10 cellular contexts compared by ENCODE assay signal in genomic region chr11:44740967-44741366, GRCh38.
"Had no signal": no experiment of that assay in that cellular context is flagged by ENCODE, and none has a peak within 500 bp of the region (broad histone marks: within the 10 kb centered on the region; RNA-seq: fewer than 3 reads in every experiment).

No MANE protein-coding gene starts in this region.

- H3K9me3 Mint-ChIP-seq: activated CD8-positive, alpha-beta T cell treated with anti-CD3 and anti-CD28 coated beads for 36 hours; activated naive CD8-positive, alpha-beta T cell treated with anti-CD3 and anti-CD28 coated beads for 36 hours; naive thymus-derived CD4-positive, alpha-beta T cell; stimulated activated effector memory CD8-positive, alpha-beta T cell treated with anti-CD3 and anti-CD28 coated beads, Interleukin-12 subunit alpha, Interleukin-12 subunit beta, amount 100 ng/mL, for 72 hours; T-helper 1 cell treated with Interleukin-12 subunit alpha and Interleukin-12 subunit beta and Interleukin-4 antibody, amounts not matched to agents 30 μg/mL and 1 μg/mL, for 36 hours had no signal

- H3K4me3 ChIP-seq: pancreas, thoracic aorta had no signal

- H3K27ac ChIP-seq: pancreas, thoracic aorta had no signal

- H3K9me3 ChIP-seq: pancreas, thoracic aorta had no signal

- ATAC-seq: activated CD8-positive, alpha-beta T cell treated with anti-CD3 and anti-CD28 coated beads for 36 hours; naive thymus-derived CD4-positive, alpha-beta T cell; pancreas; stimulated activated effector memory CD8-positive, alpha-beta T cell treated with anti-CD3 and anti-CD28 coated beads, Interleukin-12 subunit alpha, Interleukin-12 subunit beta, amount 100 ng/mL, for 72 hours had no signal

- H3K27me3 ChIP-seq: pancreas had no signal

- DNase-seq: activated CD4-positive, alpha-beta T cell treated with anti-CD3 and anti-CD28 coated beads for 4 hours; activated CD8-positive, alpha-beta T cell treated with anti-CD3 and anti-CD28 coated beads for 36 hours; activated gamma-delta T cell; activated naive CD8-positive, alpha-beta T cell treated with anti-CD3 and anti-CD28 coated beads for 36 hours; activated T-cell treated with anti-CD3 and anti-CD28 coated beads, Interleukin-2, amount 50 U/mL, for 48 hours; naive thymus-derived CD4-positive, alpha-beta T cell had no signal

- H3K4me3 Mint-ChIP-seq: activated CD8-positive, alpha-beta T cell treated with anti-CD3 and anti-CD28 coated beads for 36 hours; activated naive CD8-positive, alpha-beta T cell treated with anti-CD3 and anti-CD28 coated beads for 36 hours; naive thymus-derived CD4-positive, alpha-beta T cell; stimulated activated effector memory CD8-positive, alpha-beta T cell treated with anti-CD3 and anti-CD28 coated beads, Interleukin-12 subunit alpha, Interleukin-12 subunit beta, amount 100 ng/mL, for 72 hours; T-helper 1 cell treated with Interleukin-12 subunit alpha and Interleukin-12 subunit beta and Interleukin-4 antibody, amounts not matched to agents 30 μg/mL and 1 μg/mL, for 36 hours had no signal

- H3K36me3 Mint-ChIP-seq: activated naive CD8-positive, alpha-beta T cell treated with anti-CD3 and anti-CD28 coated beads for 36 hours; stimulated activated effector memory CD8-positive, alpha-beta T cell treated with anti-CD3 and anti-CD28 coated beads, Interleukin-12 subunit alpha, Interleukin-12 subunit beta, amount 100 ng/mL, for 72 hours had no signal

- H3K36me3 ChIP-seq: pancreas, thoracic aorta had no signal

- H3K4me1 ChIP-seq: pancreas had no signal

- H3K27ac Mint-ChIP-seq: activated CD8-positive, alpha-beta T cell treated with anti-CD3 and anti-CD28 coated beads for 36 hours; activated naive CD8-positive, alpha-beta T cell treated with anti-CD3 and anti-CD28 coated beads for 36 hours; stimulated activated effector memory CD8-positive, alpha-beta T cell treated with anti-CD3 and anti-CD28 coated beads, Interleukin-12 subunit alpha, Interleukin-12 subunit beta, amount 100 ng/mL, for 72 hours; T-helper 1 cell treated with Interleukin-12 subunit alpha and Interleukin-12 subunit beta and Interleukin-4 antibody, amounts not matched to agents 30 μg/mL and 1 μg/mL, for 36 hours had no signal
